In the genomic region with DNA sequence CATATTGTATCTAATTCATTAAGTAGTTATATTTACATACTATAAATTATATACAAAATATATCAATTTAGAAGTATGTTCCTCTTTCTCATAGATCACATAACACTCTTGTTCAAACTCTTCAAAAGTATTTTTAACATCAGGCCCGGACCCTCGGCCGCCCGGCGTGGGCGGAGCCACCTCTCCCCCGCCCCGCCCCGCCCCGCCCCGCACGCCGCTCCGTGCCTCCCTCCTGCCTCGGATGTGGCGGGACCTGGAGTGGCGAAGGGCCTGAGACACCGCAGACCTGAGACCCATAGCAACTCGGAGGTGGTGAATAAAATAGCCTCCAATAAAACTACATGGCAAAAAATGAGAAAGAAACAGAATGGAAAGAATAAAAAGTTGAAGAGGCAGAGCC, we compare ENCODE assay signal across 19 cellular contexts.
A peak's percentile ranks its signal among the peaks of the same experiment; 100 is the strongest.
DNase-seq lines count a peak whose midpoint lies in the region; ATAC-seq and TF ChIP-seq lines count a peak whose summit lies in the region.
"Had no signal": no experiment of that assay in that cellular context is flagged by ENCODE, and none has a peak within 500 bp of the region (broad histone marks: within the 10 kb centered on the region; RNA-seq: fewer than 3 reads in every experiment).

No MANE protein-coding gene starts in this region.

- peak; percentile 42 for DNase-seq in H9
- DNase-seq in endodermal cell: peak; percentile 57
- DNase-seq in mesenchymal stem cell: no peak
- DNase-seq in NOMO-1 (lab: John Stamatoyannopoulos, UW; ENCODE audit: unreplicated experiment in 2 of 2): no peak
- DNase-seq in psoas muscle: no peak
- DNase-seq in cardiac septum (ENCODE audit: low spot score): no peak
- DNase-seq: ACHN; BE2C; C1 segment of cervical spinal cord; CD4-positive, CD25-positive, alpha-beta regulatory T cell; CD8-positive, alpha-beta memory T cell; COR-L47; DMS 273 treated with DMSO at 0.1 percent for 48 hours; DMS53; DND-41; EL; HCEC 1CT; IMR-90 had no signal

- H3K36me3 Mint-ChIP-seq in H9 (ENCODE audit: insufficient read depth in 1 of 3, low read depth in 3 of 3): peaks cover 0 to 1% (median 0%) of the 10 kb centered on the region in 3 experiments; a peak in 3 of 7 replicates
- no peaks in the 10 kb centered on the region for H3K36me3 Mint-ChIP-seq in endodermal cell (ENCODE audit: low read depth)
- H3K36me3 Mint-ChIP-seq: CD4-positive, CD25-positive, alpha-beta regulatory T cell; CD8-positive, alpha-beta memory T cell had no signal

- H3K27ac Mint-ChIP-seq in H9 (no peak overlapping the region), endodermal cell (no peak overlapping the region)
- H3K27ac Mint-ChIP-seq: CD4-positive, CD25-positive, alpha-beta regulatory T cell; CD8-positive, alpha-beta memory T cell had no signal

- peaks cover 0 to 5% of the 10 kb centered on the region in 2 experiments; a peak in 2 of 5 replicates for H3K9me3 Mint-ChIP-seq in H9
- H3K9me3 Mint-ChIP-seq in endodermal cell: no peaks in the 10 kb centered on the region

- no peak overlapping the region for H3K4me2 ChIP-seq in H9 (ENCODE audit: insufficient read depth, insufficient read length, low read length)
- no peak overlapping the region for H3K4me2 ChIP-seq in mesenchymal stem cell (ENCODE audit: low read length, poor library complexity, severe bottlenecking)

- ATAC-seq in psoas muscle: no peak
- ATAC-seq: GM12878 had no signal

- H3K27me3 Mint-ChIP-seq in H9 (ENCODE audit: low read depth) (peaks cover 20% of the 10 kb centered on the region), endodermal cell (ENCODE audit: insufficient read depth) (peaks cover 88% of the 10 kb centered on the region)

- H2BK120ac ChIP-seq in H9 (ENCODE audit: low read depth, low read length, poor library complexity, severe bottlenecking) (no peak overlapping the region), mesenchymal stem cell (ENCODE audit: low read depth, low read length) (peak overlapping the region; percentile 89)

- H3K18ac ChIP-seq in H9 (ENCODE audit: insufficient read length, low read depth, low read length) (no peak overlapping the region), mesenchymal stem cell (ENCODE audit: low read depth in 1 of 2, low read length in 2 of 2) (no peak overlapping the region)

- H3K79me2 ChIP-seq in H9 (ENCODE audit: insufficient read depth, low read length): no peaks in the 10 kb centered on the region

- H3K4me3 Mint-ChIP-seq in H9 (no peak overlapping the region), endodermal cell (no peak overlapping the region)
- H3K4me3 Mint-ChIP-seq: CD4-positive, CD25-positive, alpha-beta regulatory T cell; CD8-positive, alpha-beta memory T cell had no signal

- no peak overlapping the region for H4K5ac ChIP-seq in H9 (ENCODE audit: insufficient read length, low read depth, low read length)

- no peak overlapping the region for H3K56ac ChIP-seq in H9 (ENCODE audit: insufficient read length, low read depth, low read length)

- H2BK15ac ChIP-seq in H9 (ENCODE audit: low read depth, low read length): no peak overlapping the region
- no peak overlapping the region for H2BK15ac ChIP-seq in mesenchymal stem cell (ENCODE audit: low read depth, poor library complexity, severe bottlenecking)

- no peak overlapping the region for H3K27ac ChIP-seq in H9 (ENCODE audit: insufficient read length, low read depth, low read length)
- no peak overlapping the region for H3K27ac ChIP-seq in endodermal cell (ENCODE audit: low read depth, low read length)
- no peak overlapping the region for H3K27ac ChIP-seq in mesenchymal stem cell (ENCODE audit: low read length, poor library complexity, severe bottlenecking)
- H3K27ac ChIP-seq in psoas muscle: no peak overlapping the region

- no peak overlapping the region for H3K4me3 ChIP-seq in endodermal cell (ENCODE audit: low read length)
- no peak overlapping the region for H3K4me3 ChIP-seq in mesenchymal stem cell (ENCODE audit: insufficient read depth in 1 of 2, low read depth in 1 of 2, low read length in 2 of 2)
- no peak overlapping the region for H3K4me3 ChIP-seq in psoas muscle
- H3K4me3 ChIP-seq: GM12878 had no signal

- H3K27me3 ChIP-seq in H9 (ENCODE audit: insufficient read depth, low read length) (no peaks in the 10 kb centered on the region), endodermal cell (ENCODE audit: control insufficient read depth, insufficient read depth, low read length, poor library complexity, severe bottlenecking) (peaks cover 90% of the 10 kb centered on the region), mesenchymal stem cell (ENCODE audit: control insufficient read depth in 1 of 2, insufficient read depth in 1 of 2, low read length in 2 of 2) (no peaks in the 10 kb centered on the region), psoas muscle (ENCODE audit: insufficient read depth in 3 of 3, low read length in 2 of 3) (peaks cover 0 to 5% (median 0%) of the 10 kb centered on the region in 3 donors)
- H3K27me3 ChIP-seq: BE2C had no signal

- no peaks in the 10 kb centered on the region for H3K79me1 ChIP-seq in H9 (ENCODE audit: insufficient read depth, low read depth, low read length, poor library complexity, severe bottlenecking)
- no peaks in the 10 kb centered on the region for H3K79me1 ChIP-seq in mesenchymal stem cell (replicated peaks; ENCODE audit: low read length, poor library complexity, severe bottlenecking)

- H3K36me3 ChIP-seq in endodermal cell (ENCODE audit: control insufficient read depth, insufficient read depth, low read length): no peaks in the 10 kb centered on the region
- H3K36me3 ChIP-seq in mesenchymal stem cell (ENCODE audit: control insufficient read depth in 1 of 2, insufficient read depth in 2 of 2, low read depth in 1 of 2, low read length in 2 of 2): no peaks in the 10 kb centered on the region
- no peaks in the 10 kb centered on the region for H3K36me3 ChIP-seq in psoas muscle (ENCODE audit: insufficient read depth in 1 of 2, low read depth in 1 of 2)
- H3K36me3 ChIP-seq: BE2C had no signal

- H3K4me1 ChIP-seq in H9 (ENCODE audit: insufficient read depth, low read length) (no peaks in the 10 kb centered on the region), endodermal cell (ENCODE audit: control insufficient read depth, insufficient read depth, low read length) (no peaks in the 10 kb centered on the region), mesenchymal stem cell (ENCODE audit: control insufficient read depth, insufficient read depth, low read depth, low read length) (no peaks in the 10 kb centered on the region), psoas muscle (no peaks in the 10 kb centered on the region)
- H3K4me1 ChIP-seq: BE2C had no signal

- H2AK5ac ChIP-seq in H9 (ENCODE audit: insufficient read length, low read length) (no peak overlapping the region), mesenchymal stem cell (ENCODE audit: low read length, severe bottlenecking) (no peak overlapping the region)

- H3K23ac ChIP-seq in H9 (ENCODE audit: insufficient read length, low read depth, low read length) (no peak overlapping the region), mesenchymal stem cell (ENCODE audit: low read length in 2 of 2) (no peak overlapping the region)

- no peak overlapping the region for H3T11ph ChIP-seq in H9 (ENCODE audit: low read length)

- H4K8ac ChIP-seq in H9 (replicated peaks; ENCODE audit: insufficient read length, low read depth, low read length) (no peak overlapping the region), mesenchymal stem cell (ENCODE audit: low read length) (no peak overlapping the region)

- no peaks in the 10 kb centered on the region for H3K23me2 ChIP-seq in H9 (ENCODE audit: insufficient read length, low read depth, low read length, poor library complexity, severe bottlenecking)

- no peak overlapping the region for H2BK20ac ChIP-seq in H9 (ENCODE audit: low read depth, low read length, poor library complexity, severe bottlenecking)

- no peak overlapping the region for H3K4ac ChIP-seq in H9 (ENCODE audit: low read depth, low read length)
- no peak overlapping the region for H3K4ac ChIP-seq in mesenchymal stem cell (ENCODE audit: low read depth in 1 of 2, low read length in 2 of 2)

- H4K91ac ChIP-seq in H9 (ENCODE audit: insufficient read length, low read depth, low read length): no peak overlapping the region
- H4K91ac ChIP-seq in mesenchymal stem cell (ENCODE audit: low read length): no peak overlapping the region

- TF ChIP-seq CTCF in H9 (conservative IDR thresholded peaks at IDR 0.05) (no peak), endodermal cell (conservative IDR thresholded peaks at IDR 0.05) (no peak), psoas muscle (IDR thresholded peaks at IDR 0.05) (no peak)

- intact Hi-C loops in psoas muscle (cut with DNase I): no loop called here
- intact Hi-C loops in cardiac septum (cut with DNase I): no loop called here

- H2AFZ ChIP-seq in H9 (ENCODE audit: low read length) (no peak overlapping the region), mesenchymal stem cell (ENCODE audit: low read depth, low read length) (no peak overlapping the region)

- WGBS in H9 (ENCODE audit: extremely low coverage, insufficient read length, low lambda C conversion rate): no CpG with 5 or more reads among the region's 19 CpGs
- 78% methylated on average over 19 of the region's 19 CpGs; no CpG with 5 or more reads in 1 of the 2 experiments for WGBS in endodermal cell (ENCODE audit: insufficient coverage in 1 of 2, insufficient read length in 1 of 2), 2 experiments
- WGBS in mesenchymal stem cell: 48% methylated on average over 14 of the region's 19 CpGs
- WGBS in psoas muscle, 3 donors: 59 to 68% (median 60%) methylated on average over 19 of the region's 19 CpGs

- H3K4me1 Mint-ChIP-seq in H9: peaks cover 4 to 12% of the 10 kb centered on the region in 2 experiments
- H3K4me1 Mint-ChIP-seq in endodermal cell: peaks cover under 1% of the 10 kb centered on the region
- H3K4me1 Mint-ChIP-seq: CD4-positive, CD25-positive, alpha-beta regulatory T cell; CD8-positive, alpha-beta memory T cell had no signal

- H3K9ac ChIP-seq in H9 (ENCODE audit: extremely low read depth, insufficient read length, low read length) (no peak overlapping the region), endodermal cell (ENCODE audit: extremely low read depth, low read length, poor library complexity, severe bottlenecking) (no peak overlapping the region), mesenchymal stem cell (ENCODE audit: low read length) (no peak overlapping the region)

- H3K14ac ChIP-seq in H9 (ENCODE audit: insufficient read depth, low read length) (no peak overlapping the region), mesenchymal stem cell (ENCODE audit: low read length in 2 of 2) (no peak overlapping the region)

- H2BK12ac ChIP-seq in H9 (ENCODE audit: insufficient read length, low read depth, low read length) (no peak overlapping the region), mesenchymal stem cell (ENCODE audit: low read length in 2 of 2) (peak overlapping the region in 1 of 2 experiments; percentile 6)

- H2BK5ac ChIP-seq in H9 (ENCODE audit: insufficient read length, low read length): no peak overlapping the region
- no peak overlapping the region for H2BK5ac ChIP-seq in mesenchymal stem cell (ENCODE audit: low read depth, low read length, poor library complexity, severe bottlenecking)

- no peaks in the 10 kb centered on the region for H4K20me1 ChIP-seq in H9 (ENCODE audit: control insufficient read depth, insufficient read depth, insufficient read length)

- H3K9me3 ChIP-seq in H9 (ENCODE audit: control insufficient read depth, low read depth, low read length): no peaks in the 10 kb centered on the region
- H3K9me3 ChIP-seq in endodermal cell (ENCODE audit: control insufficient read depth, low read length): no peaks in the 10 kb centered on the region
- H3K9me3 ChIP-seq in mesenchymal stem cell (ENCODE audit: control insufficient read depth, low read length): no peaks in the 10 kb centered on the region
- no peaks in the 10 kb centered on the region for H3K9me3 ChIP-seq in psoas muscle
- H3K9me3 ChIP-seq: BE2C had no signal

Comparison
In these comparisons a context has a peak if more than half of its experiments do, and no peak if none do; other contexts are left out.
1. DNase-seq: peak in H9 (single experiment) and endodermal cell (single experiment); none in mesenchymal stem cell (single experiment), NOMO-1 (0 of 2), psoas muscle (0 of 2) and cardiac septum (single experiment).